Comparison of ENCODE assay signal across 1 cellular context in genomic region chrX:155143959-155144548, GRCh38.
TF ChIP-seq lines count a peak whose summit lies in the region.

No MANE protein-coding gene starts in this region.

TF ChIP-seq in K562, 482 proteins besides CTCF, POLR2A, EP300 and RAD21 (continued from another document):
- no peak for TF ChIP-seq YBX1 (IDR thresholded peaks at IDR 0.05)
- no peak for TF ChIP-seq ZKSCAN1 (IDR thresholded peaks at IDR 0.05; ENCODE audit: low read depth, low read length)
- no peak for TF ChIP-seq FOXM1 (IDR thresholded peaks at IDR 0.05; ENCODE audit: low read depth)
- no peak for TF ChIP-seq FOXM1 (CRISPR knock-in tag; IDR thresholded peaks at IDR 0.05; ENCODE audit: low read depth)
- no peak for TF ChIP-seq ILK (tag; IDR thresholded peaks at IDR 0.05; ENCODE audit: borderline replicate concordance, low read depth)
- no peak for TF ChIP-seq ZNF780A (CRISPR knock-in tag; IDR thresholded peaks at IDR 0.05)
- TF ChIP-seq BRD9 (IDR thresholded peaks at IDR 0.05; ENCODE audit: low read depth, partially characterized antibody), result no peak
- TF ChIP-seq POLR3A (IDR thresholded peaks at IDR 0.05; ENCODE audit: borderline replicate concordance, extremely low read depth, insufficient read depth, insufficient read length), result no peak
- no peak for TF ChIP-seq UBTF (IDR thresholded peaks at IDR 0.05; ENCODE audit: borderline replicate concordance in 1 of 2, low read depth in 2 of 2, low read length in 2 of 2)
